ENCODE assay signal across 8 cellular contexts in genomic region chr12:46983959-46984833, GRCh38.
DNase-seq lines count a peak whose midpoint lies in the region; ATAC-seq, FAIRE-seq and TF ChIP-seq lines count a peak whose summit lies in the region.

No MANE protein-coding gene starts in this region.

- H3K27me3 ChIP-seq in A673 (replicated peaks; ENCODE audit: insufficient read depth, low read depth, low read length, poor library complexity), result no peaks in the 10 kb centered on the region

- peak; percentile 75 for ATAC-seq in HG03354 (IDR thresholded peaks at IDR 0.05; ENCODE audit: poor library complexity, severe bottlenecking, unreplicated experiment)
- ATAC-seq in activated T-cell treated with anti-CD3 and anti-CD28 coated beads, Interleukin-2, amount 50 U/mL, for 72 hours (replicated peaks in 1 of 2), result peak; percentile 55 to 57

- POLR2A ChIA-PET in A673 (lab: Charles Lee; ENCODE audit: low non-redundant PET), result interaction anchor here (0.6 to 1.5 kb wide), 2 partner anchors 37 to 50 kb away, joined by 3 to 4 read pairs; no protein-coding TSS in a partner anchor

- CTCF ChIA-PET in A673 (lab: Charles Lee), result interaction anchor here (0.7 to 1.7 kb wide), 6 partner anchors 35 to 859 kb away, joined by 3 to 8 read pairs (median 6); no protein-coding TSS in a partner anchor

- peak; percentile 86 for DNase-seq in A673 (ENCODE audit: low spot score)
- peak; percentile 6 for DNase-seq in GM12891 (ENCODE audit: insufficient read length, low spot score)
- peak; percentile 35 for DNase-seq in NCI-H82 treated with DMSO at 0.1 percent for 48 hours (lab: John Stamatoyannopoulos, UW; ENCODE audit: unreplicated experiment)
- DNase-seq in activated T-cell treated with anti-CD3 and anti-CD28 coated beads, Interleukin-2, amount 50 U/mL, for 72 hours, result peak; percentile 19 to 38
- peak; percentile 16 for DNase-seq in germinal center (ENCODE audit: low spot score)
- DNase-seq in pons (ENCODE audit: low spot score), result peak; percentile 62
- DNase-seq in GM19240 (ENCODE audit: insufficient read length, low spot score), result no peak

- no peak overlapping the region for H3K27ac Mint-ChIP-seq in activated T-cell treated with anti-CD3 and anti-CD28 coated beads, Interleukin-2, amount 50 U/mL, for 72 hours

- H3K36me3 ChIP-seq in A673 (ENCODE audit: insufficient read depth, low read length, poor library complexity, severe bottlenecking), result no peaks in the 10 kb centered on the region

- peak overlapping the region; percentile 17 for H3K4me3 ChIP-seq in A673 (ENCODE audit: low read depth, low read length, poor library complexity, severe bottlenecking)

- no peak overlapping the region for H3K4me3 Mint-ChIP-seq in activated T-cell treated with anti-CD3 and anti-CD28 coated beads, Interleukin-2, amount 50 U/mL, for 72 hours

- H3K27ac ChIP-seq in A673 (ENCODE audit: low read depth, low read length, poor library complexity, severe bottlenecking), result no peak overlapping the region

- BruUV-seq in A673 (replicated peaks; lab: Mats Ljungman, UMichigan), result TSS peak; percentile 96

- TF ChIP-seq CTCF in A673 (conservative IDR thresholded peaks at IDR 0.05; ENCODE audit: low read depth, low read length), result peak; percentile 93

- TF ChIP-seq POLR2A in GM12891 (IDR thresholded peaks at IDR 0.05; ENCODE audit: low read depth, low read length), result no peak

- no peaks in the 10 kb centered on the region for H3K4me1 Mint-ChIP-seq in activated T-cell treated with anti-CD3 and anti-CD28 coated beads, Interleukin-2, amount 50 U/mL, for 72 hours (ENCODE audit: low read depth)

- peaks cover 10% of the 10 kb centered on the region for H3K4me1 ChIP-seq in A673 (ENCODE audit: insufficient read depth, low read length, poor library complexity, severe bottlenecking)

- peak; percentile 52 for FAIRE-seq in GM12891 (lab: Jason Lieb, UNC)

- peaks cover 0 to 3% of the 10 kb centered on the region in 2 donors for H3K36me3 Mint-ChIP-seq in activated T-cell treated with anti-CD3 and anti-CD28 coated beads, Interleukin-2, amount 50 U/mL, for 72 hours (ENCODE audit: insufficient read depth in 2 of 2)

- no peaks in the 10 kb centered on the region for H3K27me3 Mint-ChIP-seq in activated T-cell treated with anti-CD3 and anti-CD28 coated beads, Interleukin-2, amount 50 U/mL, for 72 hours (ENCODE audit: low read depth)

- intact Hi-C loops in A673 (cut with micrococcal nuclease; ENCODE audit: unreplicated experiment), result loop anchor here (5.0 kb wide), 3 partner anchors 37 to 307 kb away; no protein-coding TSS in a partner anchor

- H3K9me3 Mint-ChIP-seq in activated T-cell treated with anti-CD3 and anti-CD28 coated beads, Interleukin-2, amount 50 U/mL, for 72 hours, result peaks cover 1 to 7% of the 10 kb centered on the region in 2 donors

- no peaks in the 10 kb centered on the region for H3K9me3 ChIP-seq in A673 (ENCODE audit: low read depth, low read length, poor library complexity, severe bottlenecking)

TF ChIP-seq in GM12891, 5 proteins besides CTCF, POLR2A, EP300 and RAD21:
- TF ChIP-seq PAX5 (IDR thresholded peaks at IDR 0.05; ENCODE audit: insufficient read depth, low read length, severe bottlenecking), result no peak
TF ChIP-seq in GM12891: peak in this region for 0.
